In genomic region chr17:57662644-57663308, GRCh38 we compare ENCODE assay signal across 2 cellular contexts.
TF ChIP-seq lines count a peak whose summit lies in the region.

No MANE protein-coding gene starts in this region.

TF ChIP-seq in WTC11, 78 proteins besides CTCF, POLR2A, EP300 and RAD21 (continued from another document and continues in another):
- TF ChIP-seq ERG (CRISPR knock-in tag; IDR thresholded peaks at IDR 0.05) (no peak), NFE2L1 (CRISPR knock-in tag; IDR thresholded peaks at IDR 0.05) (peak; percentile 79), AFF4 (CRISPR knock-in tag; IDR thresholded peaks at IDR 0.05; ENCODE audit: borderline replicate concordance) (no peak), HMGA2 (CRISPR knock-in tag; IDR thresholded peaks at IDR 0.05) (no peak), ZNF425 (CRISPR knock-in tag; conservative IDR thresholded peaks at IDR 0.05) (no peak), ZSCAN18 (CRISPR knock-in tag; IDR thresholded peaks at IDR 0.05) (no peak), ETV6 (CRISPR knock-in tag; IDR thresholded peaks at IDR 0.05) (no peak), ZNF423 (CRISPR knock-in tag; IDR thresholded peaks at IDR 0.05) (no peak), ZNF671 (CRISPR knock-in tag; IDR thresholded peaks at IDR 0.05) (no peak), NFYB (CRISPR knock-in tag; conservative IDR thresholded peaks at IDR 0.05; ENCODE audit: low read depth) (peak; percentile 90), TEAD4 (CRISPR knock-in tag; IDR thresholded peaks at IDR 0.05) (no peak), TEAD1 (CRISPR knock-in tag; IDR thresholded peaks at IDR 0.05) (no peak), MAX (CRISPR knock-in tag; IDR thresholded peaks at IDR 0.05) (peak; percentile 49; the same call in 1 of the 2 replicates), E2F1 (CRISPR knock-in tag; IDR thresholded peaks at IDR 0.05) (no peak), ATF3 (CRISPR knock-in tag; conservative IDR thresholded peaks at IDR 0.05) (no peak), RORB (CRISPR knock-in tag; IDR thresholded peaks at IDR 0.05) (no peak), OVOL2 (CRISPR knock-in tag; IDR thresholded peaks at IDR 0.05; ENCODE audit: borderline replicate concordance) (no peak), ZNF263 (CRISPR knock-in tag; IDR thresholded peaks at IDR 0.05; ENCODE audit: low read depth) (peak; percentile 72; the same call in 1 of the 2 replicates), ZNF138 (CRISPR knock-in tag; conservative IDR thresholded peaks at IDR 0.05) (no peak)

TF ChIP-seq in H1, 55 proteins besides CTCF, POLR2A, EP300 and RAD21 (continued from another document):
- TF ChIP-seq CHD7 (IDR thresholded peaks at IDR 0.05; ENCODE audit: insufficient replicate concordance, low read length), result no peak
- 0 out of 4 replicates have a peak, but pooled peaks of 1 of the 2 experiments have one; percentile 75 for TF ChIP-seq SIN3A (conservative IDR thresholded peaks at IDR 0.05 in 1 of 2, IDR thresholded peaks at IDR 0.05 in 1 of 2; ENCODE audit: low read depth in 1 of 2, low read length in 2 of 2)
- TF ChIP-seq E2F6 (IDR thresholded peaks at IDR 0.05), result no peak
- TF ChIP-seq BACH1 (IDR thresholded peaks at IDR 0.05; ENCODE audit: low read length), result peak; percentile 70
- TF ChIP-seq SP1 (IDR thresholded peaks at IDR 0.05; ENCODE audit: low read depth, low read length), result peak; percentile 97
- no peak for TF ChIP-seq MAX (IDR thresholded peaks at IDR 0.05)
- TF ChIP-seq CHD2 (IDR thresholded peaks at IDR 0.05; ENCODE audit: low read length), result peak; percentile 84
- peak; percentile 57; the same call in 1 of the 2 replicates for TF ChIP-seq MAFK (IDR thresholded peaks at IDR 0.05; ENCODE audit: low read depth, low read length)
- TF ChIP-seq SP2 (IDR thresholded peaks at IDR 0.05; ENCODE audit: low read length), result peak; percentile 84
- no peak for TF ChIP-seq POU5F1 (IDR thresholded peaks at IDR 0.05; ENCODE audit: low read depth, low read length)
- no peak for TF ChIP-seq POLR2AphosphoS5 (IDR thresholded peaks at IDR 0.05; ENCODE audit: low read depth, low read length)
